Comparison of ENCODE assay signal across 8 cellular contexts in genomic region chr11:22875869-22876473, GRCh38. TPM values are rescaled to one million over a fixed set of nuclear protein-coding genes. Genes with fewer than 3 reads are reported as not detected.
DNase-seq lines count a peak whose midpoint lies in the region; ATAC-seq and TF ChIP-seq lines count a peak whose summit lies in the region.

No MANE protein-coding gene starts in this region.

- H3K36me3 ChIP-seq in ascending aorta (no peaks in the 10 kb centered on the region), spleen (no peaks in the 10 kb centered on the region)

- DNase-seq in AG04450 (ENCODE audit: low read depth, low spot score) (peak; percentile 84), NCI-H1694 treated with DMSO at 0.1 percent for 48 hours (lab: John Stamatoyannopoulos, UW) (peak; percentile 78), T-helper 1 cell (peak in 4 of 5 donors; percentile 13 to 66 (median 46)), ascending aorta (ENCODE audit: low spot score in 2 of 2) (peak in 1 of 2 donors; percentile 75), hippocampal formation (lab: John Stamatoyannopoulos, UW) (peak; percentile 22 to 75), spleen (no peak)

- H3K4me1 ChIP-seq in ascending aorta = no peaks in the 10 kb centered on the region
- no peaks in the 10 kb centered on the region for H3K4me1 ChIP-seq in spleen

- intact Hi-C loops in ascending aorta (cut with DNase I) = no loop called here
- intact Hi-C loops in spleen (cut with DNase I; ENCODE audit: low total_unique reads) = no loop called here

- H3K27me3 ChIP-seq in AG04450 (ENCODE audit: control insufficient read depth, insufficient read depth, low read length) (no peaks in the 10 kb centered on the region), ascending aorta (no peaks in the 10 kb centered on the region), spleen (replicated peaks in 1 of 7) (no peaks in the 10 kb centered on the region)

- 2 to 8% (median 6%) methylated on average over 2 of the region's 2 CpGs for WGBS in spleen, 5 donors

- TF ChIP-seq CTCF in AG04450 (IDR thresholded peaks at IDR 0.05; ENCODE audit: low read depth, low read length) = peak; percentile 74
- TF ChIP-seq CTCF in ascending aorta (IDR thresholded peaks at IDR 0.05) = peak; percentile 45 to 77 (median 71)
- TF ChIP-seq CTCF in spleen (IDR thresholded peaks at IDR 0.05 in 8 of 11, conservative IDR thresholded peaks at IDR 0.05 in 3 of 11) = peak; percentile 37 to 81 (median 71)

- H3K27ac ChIP-seq in AG04450 (ENCODE audit: low read depth, low read length) (no peak overlapping the region), ascending aorta (no peak overlapping the region), spleen (no peak overlapping the region)

- H3K9me3 ChIP-seq in AG04450 (ENCODE audit: control insufficient read depth, insufficient read depth, low read length) (no peaks in the 10 kb centered on the region), ascending aorta (no peaks in the 10 kb centered on the region), spleen (no peaks in the 10 kb centered on the region)

- CTCF ChIA-PET in AG04450 (lab: Charles Lee) = interaction anchor here (0.5 to 2.2 kb wide), 57 partner anchors 8 to 1916 kb away, joined by 3 to 24 read pairs (median 3); partner anchors contain the start of gene SVIP

- peak; percentile 97 for ATAC-seq in GM18519 (IDR thresholded peaks at IDR 0.05; ENCODE audit: low FRiP score, unreplicated experiment)
- ATAC-seq in HG02981 (IDR thresholded peaks at IDR 0.05; ENCODE audit: unreplicated experiment) = peak; percentile 98

- TF ChIP-seq POLR2A in spleen (IDR thresholded peaks at IDR 0.05) = no peak

- POLR2A ChIA-PET in AG04450 (lab: Yijun Ruan, JAX) = no interaction called here

- H3K4me3 ChIP-seq in AG04450 (ENCODE audit: low read depth, low read length) (no peak overlapping the region), ascending aorta (no peak overlapping the region), spleen (no peak overlapping the region)

RNA-seq across cellular contexts. Expression of gene CCDC179, which starts 15.7 kb away (rescaled TPM):
- polyA plus RNA-seq in AG04450 (2011; rRNA removed) = not detected in 2 replicates
- polyA minus RNA-seq in AG04450 (2011; rRNA and poly(A)+ RNA removed) = not detected in 2 replicates
- total RNA-seq in ascending aorta = not detected
- not detected for total RNA-seq in spleen
- not detected for polyA plus RNA-seq in spleen

RNA-seq across cellular contexts. Expression of gene SVIP, which starts 46.4 kb away (rescaled TPM):
- polyA plus RNA-seq in AG04450 (2011; rRNA removed) = 7.4 and 10.3 TPM in 2 replicates
- polyA minus RNA-seq in AG04450 (2011; rRNA and poly(A)+ RNA removed) = 0.87 and 1.3 TPM in 2 replicates
- 6.1 TPM for total RNA-seq in ascending aorta
- total RNA-seq in spleen = 10 to 100 TPM; 11.2 to 30.0 (median 21.2) TPM
- polyA plus RNA-seq in spleen = 10 to 100 TPM; 15.3 to 17.1 (median 16.8) TPM
